ENCODE assay signal across 1 cellular context in the genomic region with DNA sequence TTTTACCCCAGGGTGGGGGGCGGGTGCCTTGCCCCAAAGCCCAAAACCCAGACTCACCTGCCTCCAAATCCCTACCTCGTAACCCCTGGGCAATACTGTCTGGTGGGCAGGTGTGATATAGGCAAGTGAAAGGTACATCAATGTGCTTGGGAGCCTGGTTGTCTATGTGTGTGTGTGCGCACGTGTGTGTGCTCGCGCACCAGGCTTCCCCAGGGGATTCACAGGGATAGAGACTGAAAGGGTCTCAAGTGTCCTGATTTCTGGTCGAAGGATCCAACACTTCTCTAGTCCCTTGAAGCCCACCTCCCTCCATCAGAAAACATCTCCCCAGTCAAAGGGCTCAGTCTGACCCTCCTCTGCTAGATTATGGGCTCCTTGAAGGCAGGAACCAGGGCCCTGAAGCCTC.
TF ChIP-seq lines count a peak whose summit lies in the region.

No MANE protein-coding gene starts in this region.

TF ChIP-seq in GM12878, 131 proteins besides CTCF, POLR2A, EP300 and RAD21 (continued from another document):
- TF ChIP-seq, protein P1, sequence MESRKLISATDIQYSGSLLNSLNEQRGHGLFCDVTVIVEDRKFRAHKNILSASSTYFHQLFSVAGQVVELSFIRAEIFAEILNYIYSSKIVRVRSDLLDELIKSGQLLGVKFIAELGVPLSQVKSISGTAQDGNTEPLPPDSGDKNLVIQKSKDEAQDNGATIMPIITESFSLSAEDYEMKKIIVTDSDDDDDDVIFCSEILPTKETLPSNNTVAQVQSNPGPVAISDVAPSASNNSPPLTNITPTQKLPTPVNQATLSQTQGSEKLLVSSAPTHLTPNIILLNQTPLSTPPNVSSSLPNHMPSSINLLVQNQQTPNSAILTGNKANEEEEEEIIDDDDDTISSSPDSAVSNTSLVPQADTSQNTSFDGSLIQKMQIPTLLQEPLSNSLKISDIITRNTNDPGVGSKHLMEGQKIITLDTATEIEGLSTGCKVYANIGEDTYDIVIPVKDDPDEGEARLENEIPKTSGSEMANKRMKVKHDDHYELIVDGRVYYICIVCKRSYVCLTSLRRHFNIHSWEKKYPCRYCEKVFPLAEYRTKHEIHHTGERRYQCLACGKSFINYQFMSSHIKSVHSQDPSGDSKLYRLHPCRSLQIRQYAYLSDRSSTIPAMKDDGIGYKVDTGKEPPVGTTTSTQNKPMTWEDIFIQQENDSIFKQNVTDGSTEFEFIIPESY (IDR thresholded peaks at IDR 0.05) = peak; percentile 63; the same call in 1 of the 2 replicates
- peak; percentile 7 for TF ChIP-seq MEF2B (IDR thresholded peaks at IDR 0.05; ENCODE audit: partially characterized antibody, poor library complexity, severe bottlenecking)
